ENCODE assay signal across 18 cellular contexts in genomic region chr4:77248805-77249204, GRCh38.
"Had no signal": no experiment of that assay in that cellular context is flagged by ENCODE, and none has a peak within 500 bp of the region (broad histone marks: within the 10 kb centered on the region; RNA-seq: fewer than 3 reads in every experiment).

No MANE protein-coding gene starts in this region.

- ATAC-seq: effector memory CD8-positive, alpha-beta T cell; foreskin keratinocyte; heart left ventricle; naive thymus-derived CD8-positive, alpha-beta T cell; sciatic nerve; stimulated activated naive B cell treated with anti-CD40 and anti-IgM and Interleukin-4, amounts not matched to agents 10 μg/mL and 1 μg/mL and 100 μg/mL, for 72 hours; stimulated activated naive CD8-positive, alpha-beta T cell treated with anti-CD3 and anti-CD28 coated beads, Interleukin-15, amount 100 ng/mL, for 72 hours had no signal

- H3K4me1 ChIP-seq: esophagus squamous epithelium, foreskin keratinocyte, heart left ventricle, spleen, transverse colon had no signal

- H3K27ac ChIP-seq: esophagus squamous epithelium, foreskin keratinocyte, heart left ventricle, neutrophil, spleen, thoracic aorta, transverse colon had no signal

- H3K9me3 ChIP-seq: esophagus squamous epithelium, heart left ventricle, neutrophil, spleen, thoracic aorta, transverse colon had no signal

- DNase-seq: effector memory CD8-positive, alpha-beta T cell; esophagus squamous epithelium; foreskin keratinocyte; heart left ventricle; islet precursor cell; naive thymus-derived CD8-positive, alpha-beta T cell; posterior cingulate gyrus; spleen; stimulated activated CD4-positive, alpha-beta T cell treated with anti-CD3 and anti-CD28 coated beads, Interleukin-15, amount 100 ng/mL, for 24 hours; stimulated activated CD4-positive, alpha-beta T cell treated with anti-CD3 and anti-CD28 coated beads, Interleukin-1b, Interleukin-23, amount 100 ng/mL, for 48 hours; stimulated activated CD4-positive, alpha-beta T cell treated with anti-CD3 and anti-CD28 coated beads, Interleukin-4, amount 100 ng/mL, for 24 hours; stimulated activated naive B cell treated with anti-CD40 and anti-IgM and Interleukin-4, amounts not matched to agents 10 μg/mL and 1 μg/mL and 100 μg/mL, for 72 hours; stimulated activated naive CD8-positive, alpha-beta T cell treated with anti-CD3 and anti-CD28 coated beads, Interleukin-15, amount 100 ng/mL, for 72 hours; substantia nigra; transverse colon had no signal

- H3K27me3 ChIP-seq: heart left ventricle, neutrophil, spleen, transverse colon had no signal

- H3K4me3 ChIP-seq: esophagus squamous epithelium, heart left ventricle, spleen, thoracic aorta, transverse colon had no signal

- H3K36me3 ChIP-seq: esophagus squamous epithelium, heart left ventricle, neutrophil, spleen, thoracic aorta, transverse colon had no signal
